Comparison of ENCODE assay signal across 16 cellular contexts in genomic region chr4:8255698-8256441, GRCh38. TPM values are rescaled to one million over a fixed set of nuclear protein-coding genes. Genes with fewer than 3 reads are reported as not detected.
DNase-seq lines count a peak whose midpoint lies in the region; ATAC-seq, FAIRE-seq and TF ChIP-seq lines count a peak whose summit lies in the region.
"Had no signal": no experiment of that assay in that cellular context is flagged by ENCODE, and none has a peak within 500 bp of the region (broad histone marks: within the 10 kb centered on the region; RNA-seq: fewer than 3 reads in every experiment).

No MANE protein-coding gene starts in this region.

- no peak overlapping the region for H2BK5ac ChIP-seq in IMR-90 (ENCODE audit: low read depth, low read length, poor library complexity, severe bottlenecking)

- RAD21 ChIA-PET in GM12878 (lab: Charles Lee; ENCODE audit: unreplicated experiment), result no interaction called here

- no peak for TF ChIP-seq POLR2A in IMR-90 (IDR thresholded peaks at IDR 0.05; ENCODE audit: low read depth, low read length)
- no peak for TF ChIP-seq POLR2A in GM12878 (IDR thresholded peaks at IDR 0.05; ENCODE audit: low read depth, low read length)
- TF ChIP-seq POLR2A in HepG2 (IDR thresholded peaks at IDR 0.05; ENCODE audit: insufficient read depth in 1 of 2, low read depth in 2 of 2, low read length in 2 of 2), result no peak

- ATAC-seq in IMR-90 (ENCODE audit: low read depth) (no peak), GM12878 (peak; percentile 66), HepG2 (no peak)
- ATAC-seq in stimulated activated effector memory CD8-positive, alpha-beta T cell treated with anti-CD3 and anti-CD28 coated beads, Interleukin-12 subunit alpha, Interleukin-12 subunit beta, amount 100 ng/mL, for 72 hours, result peak; percentile 19

- H3K18ac ChIP-seq in IMR-90 (ENCODE audit: low read depth, low read length), result no peak overlapping the region

- H3K79me2 ChIP-seq in GM12878 (ENCODE audit: control insufficient read depth, insufficient read depth, low read length), result no peaks in the 10 kb centered on the region
- H3K79me2 ChIP-seq in HepG2 (ENCODE audit: insufficient read depth, low read length), result no peaks in the 10 kb centered on the region

- H2BK20ac ChIP-seq in IMR-90 (ENCODE audit: low read depth, low read length), result no peak overlapping the region

- H3K9me3 ChIP-seq in IMR-90 (ENCODE audit: control insufficient read depth, insufficient read depth, low read length) (no peaks in the 10 kb centered on the region), GM12878 (replicated peaks; ENCODE audit: control insufficient read depth, insufficient read depth, low read length) (no peaks in the 10 kb centered on the region), HepG2 (ENCODE audit: low read length) (no peaks in the 10 kb centered on the region)
- H3K9me3 ChIP-seq: colonic mucosa, SJSA1, testis had no signal

- no peak overlapping the region for H3K9ac ChIP-seq in IMR-90 (ENCODE audit: low read depth, low read length)
- H3K9ac ChIP-seq in GM12878 (ENCODE audit: control insufficient read depth, insufficient read depth, low read length), result no peak overlapping the region
- no peak overlapping the region for H3K9ac ChIP-seq in HepG2 (ENCODE audit: insufficient read depth, low read depth, low read length)

- CTCF ChIA-PET in IMR-90 (lab: Yijun Ruan, JAX) (no interaction called here), GM12878 (lab: Yijun Ruan, JAX) (interaction anchor here (1.2 kb wide), 1 partner anchor 10 kb away, joined by 3 read pairs; no protein-coding TSS in a partner anchor), HepG2 (lab: Yijun Ruan, JAX; ENCODE audit: low intra/inter-chr PET ratio, low total read pairs) (no interaction called here)

- 42% methylated on average over 5 of the region's 14 CpGs; no CpG with 5 or more reads in 1 of the 2 experiments for WGBS in IMR-90 (ENCODE audit: extremely low coverage in 2 of 2, insufficient read length in 1 of 2), 2 experiments
- 41% methylated on average over 14 of the region's 14 CpGs for WGBS in GM12878 (ENCODE audit: insufficient coverage, insufficient replicate concordance, low lambda C conversion rate, missing lambda C conversion rate)
- WGBS in HepG2 (ENCODE audit: low lambda C conversion rate), result 49% methylated on average over 11 of the region's 14 CpGs

- no peaks in the 10 kb centered on the region for H3K79me1 ChIP-seq in IMR-90 (ENCODE audit: low read depth in 1 of 2, low read length in 2 of 2)

- peak overlapping the region; percentile 22; the same call in 1 of the 2 replicates for H3K4ac ChIP-seq in IMR-90 (ENCODE audit: low read depth, low read length)

- H4K20me1 ChIP-seq in IMR-90 (ENCODE audit: insufficient read depth, low read length) (peaks cover 1% of the 10 kb centered on the region), GM12878 (ENCODE audit: control insufficient read depth, insufficient read depth) (no peaks in the 10 kb centered on the region), HepG2 (ENCODE audit: insufficient read depth, low read length) (peaks cover 1% of the 10 kb centered on the region; the same call in 1 of the 2 replicates)

- no peak overlapping the region for H3K27ac ChIP-seq in IMR-90 (ENCODE audit: insufficient read depth, low read length)
- H3K27ac ChIP-seq in GM12878 (ENCODE audit: control insufficient read depth, insufficient read depth), result no peak overlapping the region
- no peak overlapping the region for H3K27ac ChIP-seq in HepG2 (ENCODE audit: extremely low read length, insufficient read depth, low read length)
- H3K27ac ChIP-seq: colonic mucosa, SJSA1, testis had no signal

- no peaks in the 10 kb centered on the region for H3K4me1 Mint-ChIP-seq in stimulated activated effector memory CD8-positive, alpha-beta T cell treated with anti-CD3 and anti-CD28 coated beads, Interleukin-12 subunit alpha, Interleukin-12 subunit beta, amount 100 ng/mL, for 72 hours

- no peak overlapping the region for H3K4me3 ChIP-seq in IMR-90 (ENCODE audit: insufficient read depth, low read depth, low read length)
- no peak overlapping the region for H3K4me3 ChIP-seq in GM12878
- H3K4me3 ChIP-seq in HepG2 (replicated peaks in 1 of 3; ENCODE audit: insufficient read depth in 1 of 3, low read depth in 2 of 3, low read length in 3 of 3), result no peak overlapping the region
- H3K4me3 ChIP-seq: colonic mucosa, SJSA1, testis had no signal

- H3K4me2 ChIP-seq in IMR-90 (ENCODE audit: low read depth, low read length) (no peak overlapping the region), GM12878 (ENCODE audit: control insufficient read depth, insufficient read depth) (no peak overlapping the region), HepG2 (ENCODE audit: low read depth, low read length) (no peak overlapping the region)

- H3K9me1 ChIP-seq in IMR-90 (ENCODE audit: insufficient read depth, low read length), result no peaks in the 10 kb centered on the region; the same call in none of the 2 replicates

- H3K4me1 ChIP-seq in IMR-90 (ENCODE audit: control insufficient read depth, insufficient read depth, low read length) (peaks cover 8% of the 10 kb centered on the region), GM12878 (ENCODE audit: control insufficient read depth, insufficient read depth, low read length) (no peaks in the 10 kb centered on the region), HepG2 (ENCODE audit: insufficient read depth, low read length) (peaks cover 19% of the 10 kb centered on the region)
- H3K4me1 ChIP-seq: colonic mucosa, testis had no signal

- POLR2A ChIA-PET in IMR-90 (lab: Charles Lee; ENCODE audit: unreplicated experiment), result no interaction called here
- POLR2A ChIA-PET in GM12878 (lab: Charles Lee), result no interaction called here
- POLR2A ChIA-PET in HepG2 (lab: Yijun Ruan, JAX), result no interaction called here

- dilution Hi-C loops in IMR-90 (cut with HindIII; ENCODE audit: low sequenced_read_pairs, unreplicated experiment), result no loop called here

- H3K36me3 Mint-ChIP-seq in stimulated activated effector memory CD8-positive, alpha-beta T cell treated with anti-CD3 and anti-CD28 coated beads, Interleukin-12 subunit alpha, Interleukin-12 subunit beta, amount 100 ng/mL, for 72 hours, result no peaks in the 10 kb centered on the region

- SMC1A ChIA-PET in GM12878 (lab: Charles Lee; ENCODE audit: uncharacterized antibody, unreplicated experiment), result no interaction called here

- intact Hi-C loops in IMR-90 (cut with micrococcal nuclease) (no loop called here), GM12878 (cut with micrococcal nuclease; ENCODE audit: unreplicated experiment) (no loop called here), HepG2 (cut with micrococcal nuclease; ENCODE audit: unreplicated experiment) (no loop called here)

- no peak overlapping the region for H4K91ac ChIP-seq in IMR-90 (ENCODE audit: insufficient read depth, low read depth, low read length)

- no peak overlapping the region for H2AK9ac ChIP-seq in IMR-90 (replicated peaks; ENCODE audit: low read depth, low read length, poor library complexity)

- BruUV-seq in IMR-90 (replicated peaks; lab: Mats Ljungman, UMichigan), result no TSS peak
- BruUV-seq in GM12878 (replicated peaks; lab: Mats Ljungman, UMichigan), result no TSS peak
- no TSS peak for BruUV-seq in HepG2 (replicated peaks; lab: Mats Ljungman, UMichigan)

- H3K27me3 ChIP-seq in IMR-90 (ENCODE audit: control insufficient read depth, insufficient read depth, low read length) (peaks cover 6% of the 10 kb centered on the region; the same call in 1 of the 2 replicates), GM12878 (replicated peaks in 1 of 2; ENCODE audit: control insufficient read depth in 2 of 2, insufficient read depth in 2 of 2, low read length in 1 of 2) (no peaks in the 10 kb centered on the region; a peak in 1 of 4 replicates), HepG2 (ENCODE audit: control insufficient read depth in 1 of 2, insufficient read depth in 2 of 2, low read length in 2 of 2) (peaks cover 4 to 25% of the 10 kb centered on the region in 2 experiments; a peak in 4 of 5 replicates)
- H3K27me3 ChIP-seq: colonic mucosa, SJSA1, testis had no signal

- H2AFZ ChIP-seq in IMR-90 (replicated peaks; ENCODE audit: low read length, poor library complexity) (no peak overlapping the region), GM12878 (ENCODE audit: control insufficient read depth, low read depth, low read length) (no peak overlapping the region), HepG2 (ENCODE audit: low read length) (no peak overlapping the region)

- H4K8ac ChIP-seq in IMR-90 (ENCODE audit: low read depth in 2 of 2, low read length in 2 of 2), result no peak overlapping the region

- H2BK15ac ChIP-seq in IMR-90 (ENCODE audit: low read depth, low read length), result no peak overlapping the region

- TF ChIP-seq CTCF in IMR-90 (conservative IDR thresholded peaks at IDR 0.05; ENCODE audit: low read depth, low read length), result no peak
- TF ChIP-seq CTCF in GM12878 (IDR thresholded peaks at IDR 0.05 in 2 of 3, conservative IDR thresholded peaks at IDR 0.05 in 1 of 3; ENCODE audit: control insufficient read depth in 2 of 3, extremely low read depth in 1 of 3, insufficient read depth in 1 of 3, low read depth in 3 of 3, low read length in 3 of 3), result no peak
- TF ChIP-seq CTCF in HepG2 (CRISPR knock-in tag; IDR thresholded peaks at IDR 0.05), result no peak

- H3K4me3 Mint-ChIP-seq in stimulated activated effector memory CD8-positive, alpha-beta T cell treated with anti-CD3 and anti-CD28 coated beads, Interleukin-12 subunit alpha, Interleukin-12 subunit beta, amount 100 ng/mL, for 72 hours, result no peak overlapping the region
- H3K4me3 Mint-ChIP-seq: HFFc6 had no signal

- no peak overlapping the region for H4K5ac ChIP-seq in IMR-90 (ENCODE audit: low read depth, low read length)

- no peak overlapping the region; the same call in 1 of the 2 replicates for H2BK120ac ChIP-seq in IMR-90 (ENCODE audit: low read depth, low read length)

- H3K14ac ChIP-seq in IMR-90 (replicated peaks; ENCODE audit: low read depth, low read length), result no peak overlapping the region

- in situ Hi-C loops in IMR-90 (cut with MboI; ENCODE audit: low sequenced_read_pairs), result no loop called here
- in situ Hi-C loops in GM12878 (cut with MboI), result no loop called here
- in situ Hi-C loops in HepG2 (cut with HindIII; ENCODE audit: extremely low pct_ligation_motif_present, low pct_unique_long_range_greater_than_20kb), result no loop called here

- H3K9me3 Mint-ChIP-seq in stimulated activated effector memory CD8-positive, alpha-beta T cell treated with anti-CD3 and anti-CD28 coated beads, Interleukin-12 subunit alpha, Interleukin-12 subunit beta, amount 100 ng/mL, for 72 hours, result no peaks in the 10 kb centered on the region
- H3K9me3 Mint-ChIP-seq: HFFc6 had no signal

- H3K56ac ChIP-seq in IMR-90 (ENCODE audit: extremely low read depth, insufficient read depth, low read length), result no peak overlapping the region

- TF ChIP-seq RAD21 in IMR-90 (IDR thresholded peaks at IDR 0.05; ENCODE audit: low read length), result no peak
- TF ChIP-seq RAD21 in GM12878 (IDR thresholded peaks at IDR 0.05; ENCODE audit: insufficient read depth, low read depth, low read length), result no peak
- TF ChIP-seq RAD21 in HepG2 (CRISPR knock-in tag; IDR thresholded peaks at IDR 0.05), result no peak

- H3K36me3 ChIP-seq in IMR-90 (ENCODE audit: control insufficient read depth, insufficient read depth, low read length) (no peaks in the 10 kb centered on the region), GM12878 (ENCODE audit: control insufficient read depth in 2 of 2, insufficient read depth in 2 of 2, low read length in 1 of 2) (no peaks in the 10 kb centered on the region), HepG2 (replicated peaks in 1 of 2; ENCODE audit: control insufficient read depth in 1 of 2, insufficient read depth in 2 of 2, low read length in 2 of 2) (no peaks in the 10 kb centered on the region)
- H3K36me3 ChIP-seq: colonic mucosa, SJSA1 had no signal

- no peak overlapping the region for H2AK5ac ChIP-seq in IMR-90 (ENCODE audit: low read depth, low read length)

- H3K23ac ChIP-seq in IMR-90 (ENCODE audit: low read depth, low read length), result no peak overlapping the region

- DNase-seq in IMR-90, result peak; percentile 43
- DNase-seq in GM12878 (ENCODE audit: low read depth, low spot score), result no peak
- no peak for DNase-seq in HepG2 (ENCODE audit: low spot score)
- DNase-seq in stimulated activated effector memory CD8-positive, alpha-beta T cell treated with anti-CD3 and anti-CD28 coated beads, Interleukin-12 subunit alpha, Interleukin-12 subunit beta, amount 100 ng/mL, for 72 hours (ENCODE audit: low spot score in 2 of 2), result no peak
- DNase-seq in NCI-H1417 treated with DMSO at 0.1 percent for 48 hours (lab: John Stamatoyannopoulos, UW), result no peak
- DNase-seq in DMS114 treated with DMSO at 0.1 percent for 48 hours (lab: John Stamatoyannopoulos, UW; ENCODE audit: unreplicated experiment), result no peak
- DNase-seq in NCI-H82 (lab: John Stamatoyannopoulos, UW), result no peak
- DNase-seq: activated CD4-positive, alpha-beta T cell treated with anti-CD3 and anti-CD28 coated beads, Interleukin-2, amount 50 U/mL, for 4 hours; activated T-cell treated with anti-CD3 and anti-CD28 coated beads, Interleukin-2, amount 50 U/mL, for 48 hours; colonic mucosa; HFFc6; mammary epithelial cell; stimulated activated CD4-positive, alpha-beta T cell treated with anti-CD3 and anti-CD28 coated beads, Interleukin-12 subunit alpha, Interleukin-12 subunit beta, amount 100 ng/mL, for 4 hours; testis had no signal

- FAIRE-seq in GM12878 (lab: Jason Lieb, UNC) (no peak), HepG2 (lab: Jason Lieb, UNC) (no peak)
- FAIRE-seq: GM12891 had no signal

- H3K27ac Mint-ChIP-seq in stimulated activated effector memory CD8-positive, alpha-beta T cell treated with anti-CD3 and anti-CD28 coated beads, Interleukin-12 subunit alpha, Interleukin-12 subunit beta, amount 100 ng/mL, for 72 hours, result no peak overlapping the region
- H3K27ac Mint-ChIP-seq: HFFc6 had no signal

- no peak for TF ChIP-seq EP300 in GM12878 (IDR thresholded peaks at IDR 0.05; ENCODE audit: borderline replicate concordance in 1 of 2, control insufficient read depth in 1 of 2, low read depth in 2 of 2, low read length in 2 of 2)
- TF ChIP-seq EP300 in HepG2 (IDR thresholded peaks at IDR 0.05; ENCODE audit: low read depth in 2 of 2, low read length in 2 of 2), result no peak
- no peak for TF ChIP-seq EP300 in HepG2 (CRISPR knock-in tag; IDR thresholded peaks at IDR 0.05; ENCODE audit: borderline replicate concordance)

RNA-seq across cellular contexts. Expression of gene HTRA3, which starts 13.7 kb away (rescaled TPM):
- total RNA-seq in IMR-90 (2012; rRNA removed) (1.1 and 1.3 TPM in 2 replicates), GM12878 (2014; rRNA removed) (not detected in 2 replicates), GM12878 (2014; rRNA removed; fragmentation: Illumina TruSeq; extraction: Trizol) (not detected in 2 replicates), GM12878 (2021) (0.08 TPM in 1 of 2 replicates, not detected in the other), HepG2 (2016; rRNA removed; fragmentation: Illumina TruSeq; extraction: Trizol) (not detected in 2 replicates)
- polyA plus RNA-seq in IMR-90 (2012; rRNA removed) (8.9 and 9.5 TPM in 2 replicates), GM12878 (2011; rRNA removed) (0.72 and 1.2 TPM in 2 replicates), GM12878 (2014; fragmentation: Illumina TruSeq; extraction: Trizol) (0.04 TPM in 1 of 2 replicates, not detected in the other), GM12878 (2014; fragmentation: Nextera tagmentation; extraction: Ambion mirVana) (not detected), GM12878 (2014; rRNA removed) (not detected in 2 replicates), GM12878 (2016; fragmentation: Nextera tagmentation; extraction: Ambion mirVana) (not detected), HepG2 (2011; rRNA removed) (0.16 and 0.17 TPM in 2 replicates)
- polyA plus RNA-seq in IMR-90 (2012; cell fraction: cytosol; rRNA removed), result 5.3 and 12.8 TPM in 2 replicates
- polyA plus RNA-seq in IMR-90 (2012; cell fraction: nucleus; rRNA removed; ENCODE audit: low replicate concordance), result 3.7 and 5.2 TPM in 2 replicates
- not detected in 2 replicates for total RNA-seq in GM12878 (2013; cell fraction: nucleolus; rRNA removed)
- polyA plus RNA-seq in GM12878 (2011; ENCODE audit: low read depth), result not detected
- polyA plus RNA-seq in GM12878 (2011; cell fraction: cytosol; rRNA removed), result 1.9 and 2.3 TPM in 2 replicates
- polyA plus RNA-seq in GM12878 (2011; cell fraction: nucleus; rRNA removed), result 1.0 and 1.7 TPM in 2 replicates
- 0.11 TPM in 1 of 2 replicates, not detected in the other for polyA plus RNA-seq in GM12878 (2012)
- polyA minus RNA-seq in GM12878 (2011; rRNA and poly(A)+ RNA removed), result 0.73 and 1.3 TPM in 2 replicates
- 0.73 TPM in 1 of 2 replicates, not detected in the other for polyA minus RNA-seq in GM12878 (2011; cell fraction: cytosol; rRNA and poly(A)+ RNA removed)
- 0.36 and 0.57 TPM in 2 replicates for polyA minus RNA-seq in GM12878 (2011; cell fraction: nucleus; rRNA and poly(A)+ RNA removed)
- total RNA-seq in HepG2 (2016; cell fraction: cytosol; rRNA removed; fragmentation: Illumina TruSeq; extraction: Trizol; ENCODE audit: low read depth), result not detected in 2 replicates
- 0.04 TPM in 1 of 2 replicates, not detected in the other for total RNA-seq in HepG2 (2016; cell fraction: insoluble cytoplasmic fraction; rRNA removed; fragmentation: Illumina TruSeq; extraction: Trizol)
- total RNA-seq in HepG2 (2016; cell fraction: membrane; rRNA removed; fragmentation: Illumina TruSeq; extraction: Trizol), result not detected in 2 replicates
- not detected in 2 replicates for total RNA-seq in HepG2 (2016; cell fraction: nucleus; rRNA removed; fragmentation: Illumina TruSeq; extraction: Trizol)
- 0.12 and 0.31 TPM in 2 replicates for polyA plus RNA-seq in HepG2 (2011; cell fraction: cytosol; rRNA removed)
- polyA plus RNA-seq in HepG2 (2011; cell fraction: nucleus; rRNA removed), result 0.12 and 0.19 TPM in 2 replicates
- not detected in 2 replicates for polyA plus RNA-seq in HepG2 (2012)
- polyA plus RNA-seq in HepG2 (2016; cell fraction: cytosol; fragmentation: Illumina TruSeq; extraction: Trizol; ENCODE audit: low read depth), result 0.07 TPM in 1 of 2 replicates, not detected in the other
- not detected in 2 replicates for polyA plus RNA-seq in HepG2 (2016; cell fraction: insoluble cytoplasmic fraction; fragmentation: Illumina TruSeq; extraction: Trizol; ENCODE audit: low read depth)
- not detected in 2 replicates for polyA plus RNA-seq in HepG2 (2016; cell fraction: membrane; fragmentation: Illumina TruSeq; extraction: Trizol; ENCODE audit: low read depth)
- not detected in 2 replicates for polyA plus RNA-seq in HepG2 (2016; cell fraction: nucleus; fragmentation: Illumina TruSeq; extraction: Trizol; ENCODE audit: insufficient read depth, low read depth)
- 0.18 and 0.47 TPM in 2 replicates for polyA minus RNA-seq in HepG2 (2011; rRNA and poly(A)+ RNA removed; ENCODE audit: low replicate concordance)
- polyA minus RNA-seq in HepG2 (2011; cell fraction: cytosol; rRNA and poly(A)+ RNA removed), result not detected in 2 replicates
- polyA minus RNA-seq in HepG2 (2011; cell fraction: nucleus; rRNA and poly(A)+ RNA removed), result not detected in 2 replicates
- polyA plus RNA-seq: mammary epithelial cell had no signal

RNA-seq across cellular contexts. Expression of gene SH3TC1, which starts 56.8 kb away (rescaled TPM):
- total RNA-seq in IMR-90 (2012; rRNA removed) (1.4 and 1.6 TPM in 2 replicates), GM12878 (2014; rRNA removed) (30.4 and 33.1 TPM in 2 replicates), GM12878 (2014; rRNA removed; fragmentation: Illumina TruSeq; extraction: Trizol) (14.6 and 15.4 TPM in 2 replicates), GM12878 (2021) (39.6 and 47.0 TPM in 2 replicates), HepG2 (2016; rRNA removed; fragmentation: Illumina TruSeq; extraction: Trizol) (10.1 and 14.9 TPM in 2 replicates)
- polyA plus RNA-seq in IMR-90 (2012; rRNA removed) (2.2 and 2.3 TPM in 2 replicates), GM12878 (2011; rRNA removed) (13.0 and 19.8 TPM in 2 replicates), GM12878 (2014; fragmentation: Illumina TruSeq; extraction: Trizol) (2.6 and 7.4 TPM in 2 replicates), GM12878 (2014; fragmentation: Nextera tagmentation; extraction: Ambion mirVana) (under 1 TPM; 0.19 to 0.62 TPM), GM12878 (2014; rRNA removed) (28.4 and 31.8 TPM in 2 replicates), GM12878 (2016; fragmentation: Nextera tagmentation; extraction: Ambion mirVana) (10 to 100 TPM; 17.0 to 19.8 TPM), HepG2 (2011; rRNA removed) (21.8 and 27.0 TPM in 2 replicates)
- polyA plus RNA-seq in IMR-90 (2012; cell fraction: cytosol; rRNA removed), result 2.4 and 2.5 TPM in 2 replicates
- polyA plus RNA-seq in IMR-90 (2012; cell fraction: nucleus; rRNA removed; ENCODE audit: low replicate concordance), result 7.2 and 19.2 TPM in 2 replicates
- 199 and 223 TPM in 2 replicates for total RNA-seq in GM12878 (2013; cell fraction: nucleolus; rRNA removed)
- polyA plus RNA-seq in GM12878 (2011; ENCODE audit: low read depth), result 11.1 TPM
- polyA plus RNA-seq in GM12878 (2011; cell fraction: cytosol; rRNA removed), result 23.9 and 42.0 TPM in 2 replicates
- 186 and 189 TPM in 2 replicates for polyA plus RNA-seq in GM12878 (2011; cell fraction: nucleus; rRNA removed)
- polyA plus RNA-seq in GM12878 (2012), result 21.8 and 26.5 TPM in 2 replicates
- polyA minus RNA-seq in GM12878 (2011; rRNA and poly(A)+ RNA removed), result 23.7 and 77.3 TPM in 2 replicates
- polyA minus RNA-seq in GM12878 (2011; cell fraction: cytosol; rRNA and poly(A)+ RNA removed), result 22.4 and 33.3 TPM in 2 replicates
- polyA minus RNA-seq in GM12878 (2011; cell fraction: nucleus; rRNA and poly(A)+ RNA removed), result 101 and 153 TPM in 2 replicates
- 1.8 and 3.0 TPM in 2 replicates for total RNA-seq in HepG2 (2016; cell fraction: cytosol; rRNA removed; fragmentation: Illumina TruSeq; extraction: Trizol; ENCODE audit: low read depth)
- 7.9 and 17.3 TPM in 2 replicates for total RNA-seq in HepG2 (2016; cell fraction: insoluble cytoplasmic fraction; rRNA removed; fragmentation: Illumina TruSeq; extraction: Trizol)
- 5.6 and 6.2 TPM in 2 replicates for total RNA-seq in HepG2 (2016; cell fraction: membrane; rRNA removed; fragmentation: Illumina TruSeq; extraction: Trizol)
- 22.7 and 23.6 TPM in 2 replicates for total RNA-seq in HepG2 (2016; cell fraction: nucleus; rRNA removed; fragmentation: Illumina TruSeq; extraction: Trizol)
- 12.1 and 19.8 TPM in 2 replicates for polyA plus RNA-seq in HepG2 (2011; cell fraction: cytosol; rRNA removed)
- 113 and 146 TPM in 2 replicates for polyA plus RNA-seq in HepG2 (2011; cell fraction: nucleus; rRNA removed)
- 12.2 and 22.6 TPM in 2 replicates for polyA plus RNA-seq in HepG2 (2012)
- polyA plus RNA-seq in HepG2 (2016; cell fraction: cytosol; fragmentation: Illumina TruSeq; extraction: Trizol; ENCODE audit: low read depth), result 1.3 and 1.5 TPM in 2 replicates
- 6.1 and 6.6 TPM in 2 replicates for polyA plus RNA-seq in HepG2 (2016; cell fraction: insoluble cytoplasmic fraction; fragmentation: Illumina TruSeq; extraction: Trizol; ENCODE audit: low read depth)
- polyA plus RNA-seq in HepG2 (2016; cell fraction: membrane; fragmentation: Illumina TruSeq; extraction: Trizol; ENCODE audit: low read depth), result 2.1 and 2.8 TPM in 2 replicates
- polyA plus RNA-seq in HepG2 (2016; cell fraction: nucleus; fragmentation: Illumina TruSeq; extraction: Trizol; ENCODE audit: insufficient read depth, low read depth), result 26.5 and 29.7 TPM in 2 replicates
- 12.4 and 67.5 TPM in 2 replicates for polyA minus RNA-seq in HepG2 (2011; rRNA and poly(A)+ RNA removed; ENCODE audit: low replicate concordance)
- 18.2 and 19.5 TPM in 2 replicates for polyA minus RNA-seq in HepG2 (2011; cell fraction: cytosol; rRNA and poly(A)+ RNA removed)
- polyA minus RNA-seq in HepG2 (2011; cell fraction: nucleus; rRNA and poly(A)+ RNA removed), result 76.5 and 77.0 TPM in 2 replicates

Comparison
In these comparisons a context has a peak if more than half of its experiments do, and no peak if none do; other contexts are left out.
1. ATAC-seq: peak in GM12878 (single experiment) and stimulated activated effector memory CD8-positive, alpha-beta T cell treated with anti-CD3 and anti-CD28 coated beads, Interleukin-12 subunit alpha, Interleukin-12 subunit beta, amount 100 ng/mL, for 72 hours (single experiment); none in IMR-90 (single experiment) and HepG2 (single experiment).